Comparison of ENCODE assay signal across 8 cellular contexts in genomic region chr3:182909318-182910040, GRCh38.
DNase-seq lines count a peak whose midpoint lies in the region; ATAC-seq and TF ChIP-seq lines count a peak whose summit lies in the region.

No MANE protein-coding gene starts in this region.

- H3K36me3 Mint-ChIP-seq in chondrocyte (ENCODE audit: low read depth) (peaks cover 6% of the 10 kb centered on the region), progenitor cell of endocrine pancreas (ENCODE audit: insufficient read depth) (peaks cover 17% of the 10 kb centered on the region)

- H3K4me3 Mint-ChIP-seq in chondrocyte (ENCODE audit: unreplicated experiment) (no peak overlapping the region), progenitor cell of endocrine pancreas (ENCODE audit: low read depth) (no peak overlapping the region)

- no peak overlapping the region for H3K9ac ChIP-seq in MM.1S (ENCODE audit: low read length)

- DNase-seq in SKM-1 (lab: John Stamatoyannopoulos, UW; ENCODE audit: unreplicated experiment) (peak; percentile 23), SKM-1 treated with dmso at 0.1 percent for 144 hours (lab: John Stamatoyannopoulos, UW; ENCODE audit: unreplicated experiment) (no peak), MM.1S (peak; percentile 27), chondrocyte (ENCODE audit: low spot score) (no peak), progenitor cell of endocrine pancreas (ENCODE audit: low spot score, unreplicated experiment) (no peak), sigmoid colon (no peak)

- H3K27ac ChIP-seq in MM.1S (ENCODE audit: low read length) (no peak overlapping the region), sigmoid colon (no peak overlapping the region)

- H3K9me3 Mint-ChIP-seq in chondrocyte (ENCODE audit: low read depth) = no peaks in the 10 kb centered on the region
- no peaks in the 10 kb centered on the region for H3K9me3 Mint-ChIP-seq in progenitor cell of endocrine pancreas (ENCODE audit: low read depth)

- TF ChIP-seq POLR2A in sigmoid colon (IDR thresholded peaks at IDR 0.05) = no peak

- no peaks in the 10 kb centered on the region for H3K27me3 Mint-ChIP-seq in chondrocyte (ENCODE audit: low read depth)
- H3K27me3 Mint-ChIP-seq in progenitor cell of endocrine pancreas = no peaks in the 10 kb centered on the region

- peaks cover 20% of the 10 kb centered on the region for H3K4me1 ChIP-seq in MM.1S (ENCODE audit: low read length)
- no peaks in the 10 kb centered on the region for H3K4me1 ChIP-seq in sigmoid colon

- no peak overlapping the region for H3K4me2 ChIP-seq in MM.1S (ENCODE audit: low read depth, low read length)

- H3K4me3 ChIP-seq in MM.1S (ENCODE audit: low read length) = no peak overlapping the region
- H3K4me3 ChIP-seq in sigmoid colon = no peak overlapping the region

- H3K4me1 Mint-ChIP-seq in chondrocyte (ENCODE audit: low read depth) = no peaks in the 10 kb centered on the region
- H3K4me1 Mint-ChIP-seq in progenitor cell of endocrine pancreas (ENCODE audit: low read depth) = no peaks in the 10 kb centered on the region

- H3K36me3 ChIP-seq in MM.1S (replicated peaks; ENCODE audit: insufficient read depth, low read length) (0 out of 2 replicates have a peak, but pooled peaks cover 7% of the 10 kb centered on the region), sigmoid colon (peaks cover 0 to 59% (median under 1%) of the 10 kb centered on the region in 4 donors)

- H3K27me3 ChIP-seq in MM.1S (replicated peaks; ENCODE audit: insufficient read depth, low read length) (no peaks in the 10 kb centered on the region), sigmoid colon (no peaks in the 10 kb centered on the region)

- H2AFZ ChIP-seq in MM.1S (ENCODE audit: low read length) = no peak overlapping the region

- H3K27ac Mint-ChIP-seq in chondrocyte (ENCODE audit: unreplicated experiment) = peak overlapping the region; percentile 41
- H3K27ac Mint-ChIP-seq in progenitor cell of endocrine pancreas = no peak overlapping the region

- intact Hi-C loops in sigmoid colon (cut with DNase I) = no loop called here

- peaks cover 20% of the 10 kb centered on the region for H3F3A ChIP-seq in MM.1S (ENCODE audit: insufficient read depth, low read length)

- no peaks in the 10 kb centered on the region for H3K9me2 ChIP-seq in MM.1S (replicated peaks; ENCODE audit: insufficient read depth, low read length)

- no peak for TF ChIP-seq EP300 in sigmoid colon (IDR thresholded peaks at IDR 0.05)

- H3K9me3 ChIP-seq in MM.1S (replicated peaks; ENCODE audit: insufficient read depth, low read length) (no peaks in the 10 kb centered on the region), sigmoid colon (no peaks in the 10 kb centered on the region)

- H3K79me2 ChIP-seq in MM.1S (ENCODE audit: low read length) = no peaks in the 10 kb centered on the region

- TF ChIP-seq CTCF in MM.1S (IDR thresholded peaks at IDR 0.05; ENCODE audit: low read length) (peak; percentile 60), chondrocyte (IDR thresholded peaks at IDR 0.05) (peak; percentile 85), progenitor cell of endocrine pancreas (IDR thresholded peaks at IDR 0.05; ENCODE audit: unreplicated experiment) (peak; percentile 69), sigmoid colon (IDR thresholded peaks at IDR 0.05) (peak in 1 of 4 experiments; percentile 43)

- ATAC-seq in HG03108 (IDR thresholded peaks at IDR 0.05; ENCODE audit: unreplicated experiment) (no peak), esophagus mucosa (no peak)

- WGBS in sigmoid colon, 2 donors = 95 to 98% methylated on average over 5 of the region's 5 CpGs

- H4K20me1 ChIP-seq in MM.1S (ENCODE audit: insufficient read depth, low read length) = no peaks in the 10 kb centered on the region

Comparison
In these comparisons a context has a peak if more than half of its experiments do, and no peak if none do; other contexts are left out.
1. DNase-seq: peak in SKM-1 (single experiment) and MM.1S (single experiment); none in SKM-1 treated with dmso at 0.1 percent for 144 hours (single experiment), chondrocyte (single experiment), progenitor cell of endocrine pancreas (single experiment) and sigmoid colon (single experiment).